1 cellular context compared by ENCODE assay signal in the genomic region with DNA sequence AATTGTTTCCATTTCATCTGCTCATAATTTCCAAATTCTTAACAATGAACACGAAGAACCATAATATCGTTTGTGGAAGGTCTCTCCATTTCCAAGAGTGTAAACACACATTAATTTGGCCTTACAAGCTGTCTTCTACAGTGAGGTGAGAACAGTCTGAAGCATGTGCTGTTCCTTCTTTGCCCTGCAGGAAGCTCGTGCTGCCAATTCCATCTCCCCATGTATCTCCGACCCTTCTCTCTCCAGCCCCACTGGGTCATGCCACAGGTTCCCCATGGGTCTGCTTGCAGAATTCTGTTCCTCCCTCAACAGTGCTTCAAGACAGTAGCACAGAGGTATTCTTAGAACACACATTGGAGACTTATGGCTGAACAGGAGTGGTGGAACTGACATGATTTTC.
TF ChIP-seq lines count a peak whose summit lies in the region.

No MANE protein-coding gene starts in this region.

TF ChIP-seq in IMR-90, 13 proteins besides CTCF, POLR2A, EP300 and RAD21:
- TF ChIP-seq, protein P1, sequence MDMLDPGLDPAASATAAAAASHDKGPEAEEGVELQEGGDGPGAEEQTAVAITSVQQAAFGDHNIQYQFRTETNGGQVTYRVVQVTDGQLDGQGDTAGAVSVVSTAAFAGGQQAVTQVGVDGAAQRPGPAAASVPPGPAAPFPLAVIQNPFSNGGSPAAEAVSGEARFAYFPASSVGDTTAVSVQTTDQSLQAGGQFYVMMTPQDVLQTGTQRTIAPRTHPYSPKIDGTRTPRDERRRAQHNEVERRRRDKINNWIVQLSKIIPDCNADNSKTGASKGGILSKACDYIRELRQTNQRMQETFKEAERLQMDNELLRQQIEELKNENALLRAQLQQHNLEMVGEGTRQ (IDR thresholded peaks at IDR 0.05; ENCODE audit: low read depth, low read length), result no peak
- TF ChIP-seq SMC3 (IDR thresholded peaks at IDR 0.05; ENCODE audit: low read depth, low read length), result no peak
- no peak for TF ChIP-seq BHLHE40 (IDR thresholded peaks at IDR 0.05; ENCODE audit: low read depth, low read length)
- TF ChIP-seq CHD1 (IDR thresholded peaks at IDR 0.05; ENCODE audit: low read depth, low read length), result no peak
- no peak for TF ChIP-seq MXI1 (IDR thresholded peaks at IDR 0.05; ENCODE audit: borderline replicate concordance, low read depth, low read length)
- no peak for TF ChIP-seq MAZ (IDR thresholded peaks at IDR 0.05; ENCODE audit: borderline replicate concordance, low read depth, low read length)
- TF ChIP-seq RFX5 (IDR thresholded peaks at IDR 0.05; ENCODE audit: low read depth, low read length), result no peak
- TF ChIP-seq CEBPB (IDR thresholded peaks at IDR 0.05; ENCODE audit: low read depth, low read length), result no peak
- TF ChIP-seq, protein P2, sequence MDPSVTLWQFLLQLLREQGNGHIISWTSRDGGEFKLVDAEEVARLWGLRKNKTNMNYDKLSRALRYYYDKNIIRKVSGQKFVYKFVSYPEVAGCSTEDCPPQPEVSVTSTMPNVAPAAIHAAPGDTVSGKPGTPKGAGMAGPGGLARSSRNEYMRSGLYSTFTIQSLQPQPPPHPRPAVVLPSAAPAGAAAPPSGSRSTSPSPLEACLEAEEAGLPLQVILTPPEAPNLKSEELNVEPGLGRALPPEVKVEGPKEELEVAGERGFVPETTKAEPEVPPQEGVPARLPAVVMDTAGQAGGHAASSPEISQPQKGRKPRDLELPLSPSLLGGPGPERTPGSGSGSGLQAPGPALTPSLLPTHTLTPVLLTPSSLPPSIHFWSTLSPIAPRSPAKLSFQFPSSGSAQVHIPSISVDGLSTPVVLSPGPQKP (IDR thresholded peaks at IDR 0.05; ENCODE audit: borderline replicate concordance, low read depth, low read length), result no peak
- no peak for TF ChIP-seq FOS (IDR thresholded peaks at IDR 0.05; ENCODE audit: low read depth, low read length)
- TF ChIP-seq RCOR1 (IDR thresholded peaks at IDR 0.05; ENCODE audit: insufficient replicate concordance, low read length), result no peak
- TF ChIP-seq MAFK (IDR thresholded peaks at IDR 0.05; ENCODE audit: low read depth, low read length), result no peak
- TF ChIP-seq NFE2L2 (IDR thresholded peaks at IDR 0.05; ENCODE audit: low read depth, low read length), result no peak
